ENCODE assay signal across 2 cellular contexts in genomic region chr19:55264531-55264930, GRCh38.
TF ChIP-seq lines count a peak whose summit lies in the region.

No MANE protein-coding gene starts in this region.

TF ChIP-seq in IMR-90, 13 proteins besides CTCF, POLR2A, EP300 and RAD21:
- TF ChIP-seq ELK1 (IDR thresholded peaks at IDR 0.05; ENCODE audit: borderline replicate concordance, low read depth, low read length) (no peak), RCOR1 (IDR thresholded peaks at IDR 0.05; ENCODE audit: insufficient replicate concordance, low read length) (no peak), CEBPB (IDR thresholded peaks at IDR 0.05; ENCODE audit: low read depth, low read length) (peak; percentile 54; the same call in 1 of the 2 replicates), CHD1 (IDR thresholded peaks at IDR 0.05; ENCODE audit: low read depth, low read length) (no peak), MXI1 (IDR thresholded peaks at IDR 0.05; ENCODE audit: borderline replicate concordance, low read depth, low read length) (no peak), RFX5 (IDR thresholded peaks at IDR 0.05; ENCODE audit: low read depth, low read length) (no peak)

TF ChIP-seq in H1, 55 proteins besides CTCF, POLR2A, EP300 and RAD21:
- no peak for TF ChIP-seq FOSL1 (IDR thresholded peaks at IDR 0.05; ENCODE audit: insufficient read depth, low read depth, low read length)
- TF ChIP-seq, protein P1, sequence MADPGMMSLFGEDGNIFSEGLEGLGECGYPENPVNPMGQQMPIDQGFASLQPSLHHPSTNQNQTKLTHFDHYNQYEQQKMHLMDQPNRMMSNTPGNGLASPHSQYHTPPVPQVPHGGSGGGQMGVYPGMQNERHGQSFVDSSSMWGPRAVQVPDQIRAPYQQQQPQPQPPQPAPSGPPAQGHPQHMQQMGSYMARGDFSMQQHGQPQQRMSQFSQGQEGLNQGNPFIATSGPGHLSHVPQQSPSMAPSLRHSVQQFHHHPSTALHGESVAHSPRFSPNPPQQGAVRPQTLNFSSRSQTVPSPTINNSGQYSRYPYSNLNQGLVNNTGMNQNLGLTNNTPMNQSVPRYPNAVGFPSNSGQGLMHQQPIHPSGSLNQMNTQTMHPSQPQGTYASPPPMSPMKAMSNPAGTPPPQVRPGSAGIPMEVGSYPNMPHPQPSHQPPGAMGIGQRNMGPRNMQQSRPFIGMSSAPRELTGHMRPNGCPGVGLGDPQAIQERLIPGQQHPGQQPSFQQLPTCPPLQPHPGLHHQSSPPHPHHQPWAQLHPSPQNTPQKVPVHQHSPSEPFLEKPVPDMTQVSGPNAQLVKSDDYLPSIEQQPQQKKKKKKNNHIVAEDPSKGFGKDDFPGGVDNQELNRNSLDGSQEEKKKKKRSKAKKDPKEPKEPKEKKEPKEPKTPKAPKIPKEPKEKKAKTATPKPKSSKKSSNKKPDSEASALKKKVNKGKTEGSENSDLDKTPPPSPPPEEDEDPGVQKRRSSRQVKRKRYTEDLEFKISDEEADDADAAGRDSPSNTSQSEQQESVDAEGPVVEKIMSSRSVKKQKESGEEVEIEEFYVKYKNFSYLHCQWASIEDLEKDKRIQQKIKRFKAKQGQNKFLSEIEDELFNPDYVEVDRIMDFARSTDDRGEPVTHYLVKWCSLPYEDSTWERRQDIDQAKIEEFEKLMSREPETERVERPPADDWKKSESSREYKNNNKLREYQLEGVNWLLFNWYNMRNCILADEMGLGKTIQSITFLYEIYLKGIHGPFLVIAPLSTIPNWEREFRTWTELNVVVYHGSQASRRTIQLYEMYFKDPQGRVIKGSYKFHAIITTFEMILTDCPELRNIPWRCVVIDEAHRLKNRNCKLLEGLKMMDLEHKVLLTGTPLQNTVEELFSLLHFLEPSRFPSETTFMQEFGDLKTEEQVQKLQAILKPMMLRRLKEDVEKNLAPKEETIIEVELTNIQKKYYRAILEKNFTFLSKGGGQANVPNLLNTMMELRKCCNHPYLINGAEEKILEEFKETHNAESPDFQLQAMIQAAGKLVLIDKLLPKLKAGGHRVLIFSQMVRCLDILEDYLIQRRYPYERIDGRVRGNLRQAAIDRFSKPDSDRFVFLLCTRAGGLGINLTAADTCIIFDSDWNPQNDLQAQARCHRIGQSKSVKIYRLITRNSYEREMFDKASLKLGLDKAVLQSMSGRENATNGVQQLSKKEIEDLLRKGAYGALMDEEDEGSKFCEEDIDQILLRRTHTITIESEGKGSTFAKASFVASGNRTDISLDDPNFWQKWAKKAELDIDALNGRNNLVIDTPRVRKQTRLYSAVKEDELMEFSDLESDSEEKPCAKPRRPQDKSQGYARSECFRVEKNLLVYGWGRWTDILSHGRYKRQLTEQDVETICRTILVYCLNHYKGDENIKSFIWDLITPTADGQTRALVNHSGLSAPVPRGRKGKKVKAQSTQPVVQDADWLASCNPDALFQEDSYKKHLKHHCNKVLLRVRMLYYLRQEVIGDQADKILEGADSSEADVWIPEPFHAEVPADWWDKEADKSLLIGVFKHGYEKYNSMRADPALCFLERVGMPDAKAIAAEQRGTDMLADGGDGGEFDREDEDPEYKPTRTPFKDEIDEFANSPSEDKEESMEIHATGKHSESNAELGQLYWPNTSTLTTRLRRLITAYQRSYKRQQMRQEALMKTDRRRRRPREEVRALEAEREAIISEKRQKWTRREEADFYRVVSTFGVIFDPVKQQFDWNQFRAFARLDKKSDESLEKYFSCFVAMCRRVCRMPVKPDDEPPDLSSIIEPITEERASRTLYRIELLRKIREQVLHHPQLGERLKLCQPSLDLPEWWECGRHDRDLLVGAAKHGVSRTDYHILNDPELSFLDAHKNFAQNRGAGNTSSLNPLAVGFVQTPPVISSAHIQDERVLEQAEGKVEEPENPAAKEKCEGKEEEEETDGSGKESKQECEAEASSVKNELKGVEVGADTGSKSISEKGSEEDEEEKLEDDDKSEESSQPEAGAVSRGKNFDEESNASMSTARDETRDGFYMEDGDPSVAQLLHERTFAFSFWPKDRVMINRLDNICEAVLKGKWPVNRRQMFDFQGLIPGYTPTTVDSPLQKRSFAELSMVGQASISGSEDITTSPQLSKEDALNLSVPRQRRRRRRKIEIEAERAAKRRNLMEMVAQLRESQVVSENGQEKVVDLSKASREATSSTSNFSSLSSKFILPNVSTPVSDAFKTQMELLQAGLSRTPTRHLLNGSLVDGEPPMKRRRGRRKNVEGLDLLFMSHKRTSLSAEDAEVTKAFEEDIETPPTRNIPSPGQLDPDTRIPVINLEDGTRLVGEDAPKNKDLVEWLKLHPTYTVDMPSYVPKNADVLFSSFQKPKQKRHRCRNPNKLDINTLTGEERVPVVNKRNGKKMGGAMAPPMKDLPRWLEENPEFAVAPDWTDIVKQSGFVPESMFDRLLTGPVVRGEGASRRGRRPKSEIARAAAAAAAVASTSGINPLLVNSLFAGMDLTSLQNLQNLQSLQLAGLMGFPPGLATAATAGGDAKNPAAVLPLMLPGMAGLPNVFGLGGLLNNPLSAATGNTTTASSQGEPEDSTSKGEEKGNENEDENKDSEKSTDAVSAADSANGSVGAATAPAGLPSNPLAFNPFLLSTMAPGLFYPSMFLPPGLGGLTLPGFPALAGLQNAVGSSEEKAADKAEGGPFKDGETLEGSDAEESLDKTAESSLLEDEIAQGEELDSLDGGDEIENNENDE (IDR thresholded peaks at IDR 0.05; ENCODE audit: insufficient replicate concordance, low read length): no peak
- no peak for TF ChIP-seq HDAC2 (IDR thresholded peaks at IDR 0.05; ENCODE audit: borderline replicate concordance in 1 of 2, low read depth in 2 of 2, low read length in 2 of 2)
- TF ChIP-seq MAX (IDR thresholded peaks at IDR 0.05): no peak
- TF ChIP-seq CEBPB (IDR thresholded peaks at IDR 0.05; ENCODE audit: low read depth, low read length): no peak
- no peak for TF ChIP-seq EGR1 (IDR thresholded peaks at IDR 0.05; ENCODE audit: borderline replicate concordance, low read depth, low read length)
- TF ChIP-seq CHD1 (IDR thresholded peaks at IDR 0.05; ENCODE audit: low read depth, low read length): no peak
- TF ChIP-seq NRF1 (IDR thresholded peaks at IDR 0.05; ENCODE audit: low read depth, low read length): no peak
- TF ChIP-seq YY1 (IDR thresholded peaks at IDR 0.05; ENCODE audit: low read depth, low read length): no peak
- TF ChIP-seq TCF12 (IDR thresholded peaks at IDR 0.05; ENCODE audit: low read depth, low read length): no peak
- no peak for TF ChIP-seq TAF7 (optimal IDR thresholded peaks at IDR 0.05; ENCODE audit: borderline replicate concordance, low read depth, low read length)
- no peak for TF ChIP-seq TEAD4 (IDR thresholded peaks at IDR 0.05; ENCODE audit: low read depth, low read length)
- no peak for TF ChIP-seq CHD2 (IDR thresholded peaks at IDR 0.05; ENCODE audit: low read length)
- TF ChIP-seq RFX5 (IDR thresholded peaks at IDR 0.05; ENCODE audit: borderline replicate concordance, low read depth, low read length): no peak
- TF ChIP-seq BACH1 (IDR thresholded peaks at IDR 0.05; ENCODE audit: low read length): no peak
- TF ChIP-seq POLR2AphosphoS5 (IDR thresholded peaks at IDR 0.05; ENCODE audit: low read depth, low read length): no peak
